In the genomic region with DNA sequence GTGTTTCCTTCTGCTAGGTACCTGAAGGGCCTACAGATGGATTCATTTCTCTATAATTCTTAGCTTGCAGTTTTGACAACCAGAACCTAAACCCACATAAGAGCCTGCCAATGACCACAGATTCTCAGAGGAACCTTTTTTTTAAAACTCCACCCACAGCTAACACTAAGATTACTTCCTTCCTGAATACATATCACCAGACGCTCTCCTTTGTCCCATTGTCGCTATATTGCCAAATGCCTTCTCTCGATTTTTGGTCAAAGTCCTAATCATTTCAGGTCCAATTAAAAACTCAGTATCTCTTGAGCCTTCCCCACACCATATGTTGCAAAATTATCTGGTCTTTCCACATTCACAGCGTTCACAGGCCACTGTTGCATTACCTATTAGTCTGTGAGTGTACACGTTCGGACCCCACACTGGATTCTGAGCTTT, we compare ENCODE assay signal across 13 cellular contexts. TPM values are rescaled to one million over a fixed set of nuclear protein-coding genes. Genes with fewer than 3 reads are reported as not detected.
DNase-seq lines count a peak whose midpoint lies in the region; ATAC-seq and TF ChIP-seq lines count a peak whose summit lies in the region.
"Had no signal": no experiment of that assay in that cellular context is flagged by ENCODE, and none has a peak within 500 bp of the region (broad histone marks: within the 10 kb centered on the region; RNA-seq: fewer than 3 reads in every experiment).

No MANE protein-coding gene starts in this region.

- POLR2A ChIA-PET in MCF 10A (lab: Yijun Ruan, JAX) = interaction anchor here (0.7 to 8.2 kb wide), 4 partner anchors 10 to 55 kb away, joined by 4 to 173 read pairs (median 13); a partner anchor contains a TSS

- no peaks in the 10 kb centered on the region for H4K20me1 ChIP-seq in mammary epithelial cell (ENCODE audit: insufficient read depth, low read length)

- BruUV-seq in MCF 10A (replicated peaks; lab: Mats Ljungman, UMichigan) (no TSS peak), mammary epithelial cell (replicated peaks; lab: Mats Ljungman, UMichigan) (no TSS peak)

- CTCF ChIA-PET in MCF 10A (lab: Yijun Ruan, JAX) (interaction anchor here (0.5 to 2.0 kb wide), 2 partner anchors 9 to 49 kb away, joined by 3 to 10 read pairs; no protein-coding TSS in a partner anchor), mammary epithelial cell (lab: Charles Lee; ENCODE audit: low non-redundant PET) (no interaction called here)

- no peak overlapping the region for H3K4me3 ChIP-seq in mammary epithelial cell (replicated peaks in 1 of 3; ENCODE audit: insufficient read depth in 1 of 3, low read depth in 2 of 3, low read length in 3 of 3)
- H3K4me3 ChIP-seq in upper lobe of left lung = no peak overlapping the region

- ATAC-seq in central memory CD8-positive, alpha-beta T cell (replicated peaks; ENCODE audit: extremely low read depth, poor library complexity, severe bottlenecking) = peak; percentile 94
- peak; percentile 31 to 57 for ATAC-seq in upper lobe of left lung (ENCODE audit: low FRiP score in 2 of 2)

- no peak overlapping the region for H3K4me2 ChIP-seq in mammary epithelial cell (ENCODE audit: insufficient read depth, low read depth, low read length)

- dilution Hi-C loops in mammary epithelial cell (cut with HindIII; ENCODE audit: low sequenced_read_pairs) = loop anchor here (5.0 kb wide), 1 partner anchor 34 kb away; no protein-coding TSS in a partner anchor

- H3K4me1 ChIP-seq in mammary epithelial cell (ENCODE audit: insufficient read depth, low read length) = peaks cover 25% of the 10 kb centered on the region
- peaks cover 20 to 46% (median 33%) of the 10 kb centered on the region in 4 donors for H3K4me1 ChIP-seq in upper lobe of left lung

- no peak overlapping the region for H3K9ac ChIP-seq in mammary epithelial cell (ENCODE audit: insufficient read depth, low read length)

- TF ChIP-seq CTCF in MCF 10A (IDR thresholded peaks at IDR 0.05; ENCODE audit: unreplicated experiment) (no peak), mammary epithelial cell (conservative IDR thresholded peaks at IDR 0.05 in 1 of 2, IDR thresholded peaks at IDR 0.05 in 1 of 2; ENCODE audit: extremely low read depth in 1 of 2, insufficient read depth in 1 of 2, low read depth in 1 of 2, low read length in 2 of 2) (no peak), upper lobe of left lung (IDR thresholded peaks at IDR 0.05) (no peak)

- in situ Hi-C loops in mammary epithelial cell (cut with MboI; ENCODE audit: low sequenced_read_pairs in 2 of 2) = no loop called here

- WGBS in mammary epithelial cell (ENCODE audit: low coverage, missing lambda C conversion rate) = 100% methylated on average over 6 of the region's 6 CpGs
- WGBS in upper lobe of left lung, 2 donors = 45 to 61% methylated on average over 6 of the region's 6 CpGs

- no peak overlapping the region for H3K27ac ChIP-seq in mammary epithelial cell (ENCODE audit: insufficient read depth, low read depth, low read length)
- H3K27ac ChIP-seq in upper lobe of left lung = peak overlapping the region in 3 of 4 donors; percentile 45 to 64 (median 63)

- no peak overlapping the region for H2AFZ ChIP-seq in mammary epithelial cell (ENCODE audit: low read depth, low read length)

- H3K27me3 Mint-ChIP-seq in MCF 10A (ENCODE audit: insufficient read depth, unreplicated experiment) = no peaks in the 10 kb centered on the region
- H3K27me3 Mint-ChIP-seq in central memory CD8-positive, alpha-beta T cell = no peaks in the 10 kb centered on the region

- no peak for TF ChIP-seq POLR2A in upper lobe of left lung (IDR thresholded peaks at IDR 0.05)

- H3K4me1 Mint-ChIP-seq in MCF 10A (ENCODE audit: insufficient read depth, unreplicated experiment) = peaks cover 34% of the 10 kb centered on the region
- peaks cover 33% of the 10 kb centered on the region for H3K4me1 Mint-ChIP-seq in central memory CD8-positive, alpha-beta T cell

- H3K4me3 Mint-ChIP-seq in MCF 10A (ENCODE audit: unreplicated experiment) = no peak overlapping the region
- H3K4me3 Mint-ChIP-seq in central memory CD8-positive, alpha-beta T cell = peak overlapping the region; percentile 40

- TF ChIP-seq EP300 in upper lobe of left lung (IDR thresholded peaks at IDR 0.05) = no peak

- peaks cover 74% of the 10 kb centered on the region for H3K79me2 ChIP-seq in mammary epithelial cell (ENCODE audit: insufficient read depth, low read length)

- H3K36me3 Mint-ChIP-seq in MCF 10A (ENCODE audit: insufficient read depth, unreplicated experiment) = peaks cover 12% of the 10 kb centered on the region
- peaks cover 2% of the 10 kb centered on the region for H3K36me3 Mint-ChIP-seq in central memory CD8-positive, alpha-beta T cell (ENCODE audit: insufficient read depth)

- H3K9me3 Mint-ChIP-seq in MCF 10A (ENCODE audit: unreplicated experiment) = peaks cover 12% of the 10 kb centered on the region
- H3K9me3 Mint-ChIP-seq in central memory CD8-positive, alpha-beta T cell = no peaks in the 10 kb centered on the region

- H3K27me3 ChIP-seq in mammary epithelial cell (ENCODE audit: insufficient read depth, low read length) (no peaks in the 10 kb centered on the region), upper lobe of left lung (no peaks in the 10 kb centered on the region)
- H3K27me3 ChIP-seq: heart right ventricle had no signal

- peaks cover 4% of the 10 kb centered on the region for H3K9me3 ChIP-seq in mammary epithelial cell (replicated peaks; ENCODE audit: insufficient read depth, low read length)
- H3K9me3 ChIP-seq in upper lobe of left lung = peaks cover 4 to 15% (median 8%) of the 10 kb centered on the region in 4 donors

- H3K36me3 ChIP-seq in mammary epithelial cell (ENCODE audit: insufficient read depth, low read length) = no peaks in the 10 kb centered on the region
- H3K36me3 ChIP-seq in upper lobe of left lung = no peaks in the 10 kb centered on the region

- DNase-seq in MCF 10A (ENCODE audit: unreplicated experiment) = no peak
- no peak for DNase-seq in mammary epithelial cell
- peak; percentile 85 to 95 for DNase-seq in NOMO-1 (lab: John Stamatoyannopoulos, UW; ENCODE audit: unreplicated experiment in 2 of 2)
- DNase-seq in central memory CD8-positive, alpha-beta T cell (ENCODE audit: low spot score in 2 of 2) = peak in 1 of 2 donors; percentile 32
- DNase-seq in upper lobe of left lung = peak in 1 of 2 donors; percentile 12
- no peak for DNase-seq in NCI-H1694 (lab: John Stamatoyannopoulos, UW)
- DNase-seq in DMS79 (lab: John Stamatoyannopoulos, UW) = no peak
- DNase-seq in kidney tubule cell (ENCODE audit: low spot score) = no peak
- DNase-seq: activated naive CD4-positive, alpha-beta T cell; heart right ventricle; MM.1S; NCI-H82; T1000 had no signal

- peak overlapping the region; percentile 43 for H3K27ac Mint-ChIP-seq in MCF 10A (ENCODE audit: low read depth, unreplicated experiment)
- peak overlapping the region; percentile 49 for H3K27ac Mint-ChIP-seq in central memory CD8-positive, alpha-beta T cell (ENCODE audit: low read depth)

- intact Hi-C loops in MCF 10A (cut with micrococcal nuclease) (no loop called here), mammary epithelial cell (cut with micrococcal nuclease) (no loop called here)

RNA-seq across cellular contexts. Expression of a gene that starts 12.4 kb away (rescaled TPM):
- total RNA-seq in MCF 10A (2022) (27.3 and 32.2 TPM in 2 replicates), mammary epithelial cell (10 to 100 TPM in 1 of 2 donors, 1 to 10 TPM in 1; 9.7 to 18.3 TPM), upper lobe of left lung (10 to 100 TPM; 26.0 to 51.3 (median 44.5) TPM)
- 2.8 TPM for polyA plus RNA-seq in mammary epithelial cell
- 16.2 TPM for polyA minus RNA-seq in mammary epithelial cell

Comparison
In these comparisons a context has a peak if more than half of its experiments do, and no peak if none do; other contexts are left out.
1. DNase-seq: peak in NOMO-1 (2 of 2); none in MCF 10A (single experiment), mammary epithelial cell (single experiment), NCI-H1694 (single experiment), DMS79 (single experiment) and kidney tubule cell (single experiment).